1 cellular context compared by ENCODE assay signal in the genomic region with DNA sequence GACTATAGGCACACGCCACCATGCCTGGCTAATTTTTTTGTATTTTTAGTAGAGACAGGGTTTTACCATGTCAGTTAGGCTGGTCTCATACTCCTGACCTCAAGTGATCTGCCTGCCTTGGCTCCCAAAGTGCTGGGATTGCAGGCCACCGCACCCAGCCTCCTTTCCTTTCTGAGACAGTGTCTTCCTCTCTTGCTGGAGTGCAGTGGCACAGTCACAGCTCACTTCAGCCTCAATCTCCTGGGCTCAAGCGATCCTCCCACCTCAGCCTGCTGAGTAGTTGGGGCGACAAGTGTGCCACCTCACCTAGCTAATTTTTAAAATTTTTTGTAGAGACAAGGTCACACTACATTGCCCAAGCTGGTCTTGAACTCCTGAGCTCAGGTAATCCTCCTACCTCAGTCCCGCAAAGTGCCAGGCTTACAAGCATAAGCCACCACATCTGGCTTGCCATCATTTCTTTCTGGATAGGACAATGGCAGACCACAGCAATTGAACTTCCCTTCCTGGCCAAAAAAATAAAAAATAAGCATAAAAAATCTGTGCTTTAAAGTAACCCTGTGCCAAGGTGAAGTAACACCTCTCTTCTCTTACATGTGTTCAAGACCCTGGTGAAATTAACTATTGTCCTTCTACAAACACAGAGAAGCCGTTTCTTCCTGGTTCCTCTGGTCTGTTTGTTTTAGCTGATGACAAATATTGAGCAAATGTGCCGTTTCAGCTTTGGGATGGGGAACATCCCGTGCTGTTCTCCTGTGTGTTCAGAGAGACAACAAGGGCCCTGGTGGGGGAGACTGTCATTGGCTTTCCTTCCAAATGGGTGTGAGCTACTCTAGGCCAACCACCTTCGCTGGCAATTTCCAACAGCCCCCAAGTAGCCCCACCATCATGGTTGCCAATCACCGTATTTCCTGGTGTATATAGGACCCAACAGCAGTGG.
A peak's percentile ranks its signal among the peaks of the same experiment; 100 is the strongest.
TF ChIP-seq lines count a peak whose summit lies in the region.

No MANE protein-coding gene starts in this region.

TF ChIP-seq in HepG2, 621 proteins besides CTCF, POLR2A, EP300 and RAD21 (continued from another document and continues in another):
- TF ChIP-seq, protein P1, sequence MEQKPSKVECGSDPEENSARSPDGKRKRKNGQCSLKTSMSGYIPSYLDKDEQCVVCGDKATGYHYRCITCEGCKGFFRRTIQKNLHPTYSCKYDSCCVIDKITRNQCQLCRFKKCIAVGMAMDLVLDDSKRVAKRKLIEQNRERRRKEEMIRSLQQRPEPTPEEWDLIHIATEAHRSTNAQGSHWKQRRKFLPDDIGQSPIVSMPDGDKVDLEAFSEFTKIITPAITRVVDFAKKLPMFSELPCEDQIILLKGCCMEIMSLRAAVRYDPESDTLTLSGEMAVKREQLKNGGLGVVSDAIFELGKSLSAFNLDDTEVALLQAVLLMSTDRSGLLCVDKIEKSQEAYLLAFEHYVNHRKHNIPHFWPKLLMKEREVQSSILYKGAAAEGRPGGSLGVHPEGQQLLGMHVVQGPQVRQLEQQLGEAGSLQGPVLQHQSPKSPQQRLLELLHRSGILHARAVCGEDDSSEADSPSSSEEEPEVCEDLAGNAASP (CRISPR knock-in tag; IDR thresholded peaks at IDR 0.05; ENCODE audit: borderline replicate concordance): peak; percentile 72; the same call in 1 of the 2 replicates
- TF ChIP-seq SALL1 (CRISPR knock-in tag; IDR thresholded peaks at IDR 0.05): peak; percentile 87
- TF ChIP-seq NFE2L1 (CRISPR knock-in tag; IDR thresholded peaks at IDR 0.05; ENCODE audit: borderline replicate concordance): no peak
- TF ChIP-seq ZNF10 (CRISPR knock-in tag; IDR thresholded peaks at IDR 0.05; ENCODE audit: borderline replicate concordance, low read depth): no peak
- peak; percentile 54; the same call in 1 of the 2 replicates for TF ChIP-seq KDM6A (CRISPR knock-in tag; IDR thresholded peaks at IDR 0.05; ENCODE audit: low read depth)
- TF ChIP-seq, protein P2, sequence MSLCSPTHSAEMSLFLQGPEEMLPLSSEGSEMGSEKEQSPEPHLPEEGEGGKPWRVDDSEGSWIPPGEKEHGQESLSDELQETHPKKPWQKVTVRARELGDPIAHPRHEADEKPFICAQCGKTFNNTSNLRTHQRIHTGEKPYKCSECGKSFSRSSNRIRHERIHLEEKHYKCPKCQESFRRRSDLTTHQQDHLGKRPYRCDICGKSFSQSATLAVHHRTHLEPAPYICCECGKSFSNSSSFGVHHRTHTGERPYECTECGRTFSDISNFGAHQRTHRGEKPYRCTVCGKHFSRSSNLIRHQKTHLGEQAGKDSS (CRISPR knock-in tag; IDR thresholded peaks at IDR 0.05; ENCODE audit: borderline replicate concordance, low read depth): no peak
- TF ChIP-seq ZNF839 (CRISPR knock-in tag; IDR thresholded peaks at IDR 0.05; ENCODE audit: borderline replicate concordance): no peak
- peak; percentile 20; the same call in 1 of the 2 replicates for TF ChIP-seq TAF1 (CRISPR knock-in tag; IDR thresholded peaks at IDR 0.05)
- TF ChIP-seq ZNF552 (CRISPR knock-in tag; IDR thresholded peaks at IDR 0.05; ENCODE audit: borderline replicate concordance): no peak; the same call in 1 of the 2 replicates
- no peak for TF ChIP-seq PLRG1 (conservative IDR thresholded peaks at IDR 0.05)
- TF ChIP-seq MATR3 (CRISPR knock-in tag; IDR thresholded peaks at IDR 0.05): no peak
- TF ChIP-seq ZMAT3 (CRISPR knock-in tag; conservative IDR thresholded peaks at IDR 0.05): peak; percentile 87
- TF ChIP-seq, protein P3, sequence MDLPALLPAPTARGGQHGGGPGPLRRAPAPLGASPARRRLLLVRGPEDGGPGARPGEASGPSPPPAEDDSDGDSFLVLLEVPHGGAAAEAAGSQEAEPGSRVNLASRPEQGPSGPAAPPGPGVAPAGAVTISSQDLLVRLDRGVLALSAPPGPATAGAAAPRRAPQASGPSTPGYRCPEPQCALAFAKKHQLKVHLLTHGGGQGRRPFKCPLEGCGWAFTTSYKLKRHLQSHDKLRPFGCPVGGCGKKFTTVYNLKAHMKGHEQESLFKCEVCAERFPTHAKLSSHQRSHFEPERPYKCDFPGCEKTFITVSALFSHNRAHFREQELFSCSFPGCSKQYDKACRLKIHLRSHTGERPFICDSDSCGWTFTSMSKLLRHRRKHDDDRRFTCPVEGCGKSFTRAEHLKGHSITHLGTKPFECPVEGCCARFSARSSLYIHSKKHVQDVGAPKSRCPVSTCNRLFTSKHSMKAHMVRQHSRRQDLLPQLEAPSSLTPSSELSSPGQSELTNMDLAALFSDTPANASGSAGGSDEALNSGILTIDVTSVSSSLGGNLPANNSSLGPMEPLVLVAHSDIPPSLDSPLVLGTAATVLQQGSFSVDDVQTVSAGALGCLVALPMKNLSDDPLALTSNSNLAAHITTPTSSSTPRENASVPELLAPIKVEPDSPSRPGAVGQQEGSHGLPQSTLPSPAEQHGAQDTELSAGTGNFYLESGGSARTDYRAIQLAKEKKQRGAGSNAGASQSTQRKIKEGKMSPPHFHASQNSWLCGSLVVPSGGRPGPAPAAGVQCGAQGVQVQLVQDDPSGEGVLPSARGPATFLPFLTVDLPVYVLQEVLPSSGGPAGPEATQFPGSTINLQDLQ (CRISPR knock-in tag; IDR thresholded peaks at IDR 0.05): no peak; the same call in 1 of the 2 replicates
- TF ChIP-seq ZNF263 (CRISPR knock-in tag; IDR thresholded peaks at IDR 0.05): no peak
- TF ChIP-seq CC2D1A (CRISPR knock-in tag; IDR thresholded peaks at IDR 0.05): no peak
- peak; percentile 60; the same call in 1 of the 2 replicates for TF ChIP-seq PPARG (CRISPR knock-in tag; conservative IDR thresholded peaks at IDR 0.05)
- peak; percentile 39; the same call in 1 of the 2 replicates for TF ChIP-seq TFAP4 (IDR thresholded peaks at IDR 0.05; ENCODE audit: borderline replicate concordance, low read depth)
- TF ChIP-seq PHF21A (CRISPR knock-in tag; IDR thresholded peaks at IDR 0.05): peak; percentile 97
- peak; percentile 35; the same call in 1 of the 2 replicates for TF ChIP-seq ZBTB7B (CRISPR knock-in tag; IDR thresholded peaks at IDR 0.05)
- TF ChIP-seq ZNF224 (CRISPR knock-in tag; IDR thresholded peaks at IDR 0.05): 0 out of 2 replicates have a peak, but pooled peaks have one; percentile 6
- no peak for TF ChIP-seq POLR2AphosphoS5 (IDR thresholded peaks at IDR 0.05; ENCODE audit: low read depth, low read length)
- no peak for TF ChIP-seq SCMH1 (CRISPR knock-in tag; IDR thresholded peaks at IDR 0.05; ENCODE audit: borderline replicate concordance)
- TF ChIP-seq RNF2 (conservative IDR thresholded peaks at IDR 0.05; ENCODE audit: low read depth): no peak
- peak; percentile 32 for TF ChIP-seq TEAD3 (CRISPR knock-in tag; optimal IDR thresholded peaks at IDR 0.05; ENCODE audit: borderline replicate concordance)
- TF ChIP-seq ZNF567 (CRISPR knock-in tag; IDR thresholded peaks at IDR 0.05; ENCODE audit: borderline replicate concordance): no peak
- no peak for TF ChIP-seq ARHGAP35 (CRISPR knock-in tag; IDR thresholded peaks at IDR 0.05; ENCODE audit: borderline replicate concordance)
- TF ChIP-seq MIER2 (CRISPR knock-in tag; IDR thresholded peaks at IDR 0.05): 0 out of 2 replicates have a peak, but pooled peaks have one; percentile 46
- TF ChIP-seq NR2F6 (IDR thresholded peaks at IDR 0.05): peak; percentile 69
- TF ChIP-seq NR2F6 (CRISPR knock-in tag; IDR thresholded peaks at IDR 0.05): peak; percentile 51; the same call in 1 of the 2 replicates
- peak; percentile 26; the same call in 1 of the 2 replicates for TF ChIP-seq ZNF430 (CRISPR knock-in tag; IDR thresholded peaks at IDR 0.05)
- peak; percentile 85 for TF ChIP-seq HBP1 (CRISPR knock-in tag; IDR thresholded peaks at IDR 0.05; ENCODE audit: low read depth)
- peak; percentile 68 for TF ChIP-seq KAT8 (CRISPR knock-in tag; IDR thresholded peaks at IDR 0.05)
- TF ChIP-seq ZNF292 (CRISPR knock-in tag; IDR thresholded peaks at IDR 0.05; ENCODE audit: borderline replicate concordance, low read depth): peak; percentile 16
- TF ChIP-seq NR3C1 (CRISPR knock-in tag; IDR thresholded peaks at IDR 0.05): no peak
- TF ChIP-seq, protein P4, sequence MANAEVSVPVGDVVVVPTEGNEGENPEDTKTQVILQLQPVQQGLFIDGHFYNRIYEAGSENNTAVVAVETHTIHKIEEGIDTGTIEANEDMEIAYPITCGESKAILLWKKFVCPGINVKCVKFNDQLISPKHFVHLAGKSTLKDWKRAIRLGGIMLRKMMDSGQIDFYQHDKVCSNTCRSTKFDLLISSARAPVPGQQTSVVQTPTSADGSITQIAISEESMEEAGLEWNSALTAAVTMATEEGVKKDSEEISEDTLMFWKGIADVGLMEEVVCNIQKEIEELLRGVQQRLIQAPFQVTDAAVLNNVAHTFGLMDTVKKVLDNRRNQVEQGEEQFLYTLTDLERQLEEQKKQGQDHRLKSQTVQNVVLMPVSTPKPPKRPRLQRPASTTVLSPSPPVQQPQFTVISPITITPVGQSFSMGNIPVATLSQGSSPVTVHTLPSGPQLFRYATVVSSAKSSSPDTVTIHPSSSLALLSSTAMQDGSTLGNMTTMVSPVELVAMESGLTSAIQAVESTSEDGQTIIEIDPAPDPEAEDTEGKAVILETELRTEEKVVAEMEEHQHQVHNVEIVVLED (CRISPR knock-in tag; IDR thresholded peaks at IDR 0.05; ENCODE audit: borderline replicate concordance): peak; percentile 44; the same call in 1 of the 2 replicates
- TF ChIP-seq MAZ (IDR thresholded peaks at IDR 0.05; ENCODE audit: borderline replicate concordance, low read depth, low read length): no peak
- TF ChIP-seq MAZ (CRISPR knock-in tag; IDR thresholded peaks at IDR 0.05; ENCODE audit: low read depth): no peak
- peak; percentile 21 to 64; a peak in 2 of 4 replicates for TF ChIP-seq MAFK (conservative IDR thresholded peaks at IDR 0.05 in 1 of 2, IDR thresholded peaks at IDR 0.05 in 1 of 2; ENCODE audit: low read length in 2 of 2)
- peak; percentile 18; the same call in 1 of the 2 replicates for TF ChIP-seq STAG1 (CRISPR knock-in tag; IDR thresholded peaks at IDR 0.05)
- no peak for TF ChIP-seq PRDM15 (CRISPR knock-in tag; IDR thresholded peaks at IDR 0.05)
- TF ChIP-seq JUND (CRISPR knock-in tag; IDR thresholded peaks at IDR 0.05): no peak
- TF ChIP-seq NPAS2 (CRISPR knock-in tag; IDR thresholded peaks at IDR 0.05; ENCODE audit: borderline replicate concordance): no peak
- TF ChIP-seq ZNF776 (CRISPR knock-in tag; IDR thresholded peaks at IDR 0.05): no peak
- TF ChIP-seq ZNF253 (CRISPR knock-in tag; IDR thresholded peaks at IDR 0.05; ENCODE audit: borderline replicate concordance): no peak
- peak; percentile 61 for TF ChIP-seq HOXA3 (CRISPR knock-in tag; IDR thresholded peaks at IDR 0.05)
- TF ChIP-seq, protein P5, sequence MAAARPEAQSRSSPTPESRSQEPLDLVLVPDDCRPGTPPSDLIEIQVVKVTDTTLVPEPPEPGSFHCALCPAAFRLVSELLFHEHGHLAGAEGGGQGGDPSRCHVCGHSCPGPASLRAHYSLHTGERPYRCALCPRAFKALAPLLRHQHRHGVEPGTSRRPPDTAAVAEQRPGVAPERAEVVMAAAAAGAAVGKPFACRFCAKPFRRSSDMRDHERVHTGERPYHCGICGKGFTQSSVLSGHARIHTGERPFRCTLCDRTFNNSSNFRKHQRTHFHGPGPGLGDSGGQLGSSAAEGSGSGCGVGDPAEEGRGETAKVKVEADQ (CRISPR knock-in tag; IDR thresholded peaks at IDR 0.05; ENCODE audit: borderline replicate concordance): no peak; the same call in 1 of the 2 replicates
- TF ChIP-seq NFIB (CRISPR knock-in tag; IDR thresholded peaks at IDR 0.05; ENCODE audit: borderline replicate concordance): no peak
- TF ChIP-seq ZNF570 (CRISPR knock-in tag; IDR thresholded peaks at IDR 0.05; ENCODE audit: borderline replicate concordance): no peak
